ENCODE assay signal across 8 cellular contexts in genomic region chr22:37018815-37019308, GRCh38. TPM values are rescaled to one million over a fixed set of nuclear protein-coding genes. Genes with fewer than 3 reads are reported as not detected.
DNase-seq lines count a peak whose midpoint lies in the region; ATAC-seq and TF ChIP-seq lines count a peak whose summit lies in the region.

No MANE protein-coding gene starts in this region.

- H3K27ac ChIP-seq in SJSA1 (peak overlapping the region; percentile 49), upper lobe of right lung (peak overlapping the region; percentile 90)

- H3K4me1 ChIP-seq in ES-I3 (ENCODE audit: insufficient read depth, low read length) (peaks cover 7% of the 10 kb centered on the region), SJSA1 (replicated peaks) (peaks cover 17% of the 10 kb centered on the region), upper lobe of right lung (peaks cover 56% of the 10 kb centered on the region)

- peak; percentile 18 for ATAC-seq in HG02678 (IDR thresholded peaks at IDR 0.05; ENCODE audit: unreplicated experiment)
- peak; percentile 42 for ATAC-seq in upper lobe of right lung

- H3K9ac ChIP-seq in ES-I3 (ENCODE audit: low read depth, low read length), result peak overlapping the region; percentile 91

- no peak for TF ChIP-seq CTCF in epithelial cell of esophagus (IDR thresholded peaks at IDR 0.05; ENCODE audit: insufficient read depth, low read depth, low read length, missing control alignments)
- no peak for TF ChIP-seq CTCF in upper lobe of right lung (IDR thresholded peaks at IDR 0.05)

- H3K27me3 ChIP-seq in SJSA1 (replicated peaks) (no peaks in the 10 kb centered on the region), upper lobe of right lung (no peaks in the 10 kb centered on the region)

- H3K9me3 ChIP-seq in ES-I3 (ENCODE audit: control insufficient read depth, insufficient read depth, low read length) (no peaks in the 10 kb centered on the region), SJSA1 (replicated peaks) (no peaks in the 10 kb centered on the region), upper lobe of right lung (no peaks in the 10 kb centered on the region)

- DNase-seq in SJSA1 (ENCODE audit: low read depth in 1 of 2, low spot score in 2 of 2) (peak; percentile 64 to 68), epithelial cell of esophagus (ENCODE audit: low read depth) (peak; percentile 52), midbrain (lab: John Stamatoyannopoulos, UW) (peak; percentile 54), upper lobe of right lung (peak; percentile 83), DMS79 treated with DMSO at 0.1 percent for 48 hours (lab: John Stamatoyannopoulos, UW) (no peak), putamen (ENCODE audit: low spot score) (no peak)

- no peaks in the 10 kb centered on the region for H3K36me3 ChIP-seq in ES-I3 (ENCODE audit: insufficient read depth, low read length)
- H3K36me3 ChIP-seq in SJSA1, result peaks cover 9% of the 10 kb centered on the region
- peaks cover 8% of the 10 kb centered on the region for H3K36me3 ChIP-seq in upper lobe of right lung

- intact Hi-C loops in upper lobe of right lung (cut with DNase I), result no loop called here

- H3K4me3 ChIP-seq in SJSA1 (peak overlapping the region; percentile 97), epithelial cell of esophagus (ENCODE audit: low read length) (peak overlapping the region; percentile 66), upper lobe of right lung (peak overlapping the region; percentile 92)

RNA-seq across cellular contexts. Expression of gene TST, which starts 0.4 kb away (rescaled TPM):
- total RNA-seq in SJSA1 (2014; rRNA removed; shearing (Covaris generic)), result 12.7 and 38.0 TPM in 2 replicates
- total RNA-seq in upper lobe of right lung, result 48.1 TPM

RNA-seq across cellular contexts. Expression of gene MPST, which starts 0.7 kb away (rescaled TPM):
- 37.3 and 38.3 TPM in 2 replicates for total RNA-seq in SJSA1 (2014; rRNA removed; shearing (Covaris generic))
- total RNA-seq in upper lobe of right lung, result 71.4 TPM

RNA-seq across cellular contexts. Expression of gene KCTD17, which starts 32.7 kb away (rescaled TPM):
- 29.5 TPM in 2 replicates for total RNA-seq in SJSA1 (2014; rRNA removed; shearing (Covaris generic))
- 19.2 TPM for total RNA-seq in upper lobe of right lung

Comparison
In these comparisons a context has a peak if more than half of its experiments do, and no peak if none do; other contexts are left out.
1. DNase-seq: peak in SJSA1 (2 of 2), epithelial cell of esophagus (single experiment), midbrain (single experiment) and upper lobe of right lung (single experiment); none in DMS79 treated with DMSO at 0.1 percent for 48 hours (single experiment) and putamen (single experiment).
2. Peak in every context shown above with its lines, with median percentiles within 50 percentile points of each other: H3K4me3 ChIP-seq.